In genomic region chr12:90945070-90945649, GRCh38 we compare ENCODE assay signal across 9 cellular contexts. TPM values are rescaled to one million over a fixed set of nuclear protein-coding genes. Genes with fewer than 3 reads are reported as not detected.
DNase-seq lines count a peak whose midpoint lies in the region; ATAC-seq, FAIRE-seq and TF ChIP-seq lines count a peak whose summit lies in the region.
"Had no signal": no experiment of that assay in that cellular context is flagged by ENCODE, and none has a peak within 500 bp of the region (broad histone marks: within the 10 kb centered on the region; RNA-seq: fewer than 3 reads in every experiment).

No MANE protein-coding gene starts in this region.

- no peaks in the 10 kb centered on the region for H3K9me3 ChIP-seq in HepG2 (ENCODE audit: low read length)

- ATAC-seq in HG02588 (IDR thresholded peaks at IDR 0.05; ENCODE audit: unreplicated experiment) (peak; percentile 79), HepG2 (peak; percentile 69)

- H3K36me3 Mint-ChIP-seq in activated CD4-positive, alpha-beta memory T cell treated with anti-CD3 and anti-CD28 coated beads for 36 hours: no peaks in the 10 kb centered on the region
- H3K36me3 Mint-ChIP-seq: activated naive CD8-positive, alpha-beta T cell treated with anti-CD3 and anti-CD28 coated beads, Interleukin-2, amount 10 ng/mL, durations not matched to agents 7 days and 5 days had no signal

- peak; percentile 41 for TF ChIP-seq CTCF in HepG2 (CRISPR knock-in tag; IDR thresholded peaks at IDR 0.05)

- intact Hi-C loops in HepG2 (cut with micrococcal nuclease; ENCODE audit: unreplicated experiment): no loop called here
- intact Hi-C loops in activated CD4-positive, alpha-beta memory T cell treated with anti-CD3 and anti-CD28 coated beads for 36 hours (cut with micrococcal nuclease): loop anchor here (1.0 to 10.0 kb wide), 4 partner anchors 14 to 1400 kb away; no protein-coding TSS in a partner anchor

- H4K20me1 ChIP-seq in HepG2 (ENCODE audit: insufficient read depth, low read length): no peaks in the 10 kb centered on the region

- in situ Hi-C loops in HepG2 (cut with HindIII; ENCODE audit: extremely low pct_ligation_motif_present, low pct_unique_long_range_greater_than_20kb): no loop called here

- no peaks in the 10 kb centered on the region for H3K4me1 ChIP-seq in HepG2 (ENCODE audit: insufficient read depth, low read length)

- no peaks in the 10 kb centered on the region for H3K27me3 ChIP-seq in HepG2 (ENCODE audit: control insufficient read depth in 1 of 2, insufficient read depth in 2 of 2, low read length in 2 of 2)

- no peak for TF ChIP-seq RAD21 in HepG2 (CRISPR knock-in tag; IDR thresholded peaks at IDR 0.05)

- no peaks in the 10 kb centered on the region for H3K4me1 Mint-ChIP-seq in activated CD4-positive, alpha-beta memory T cell treated with anti-CD3 and anti-CD28 coated beads for 36 hours (ENCODE audit: low read depth)
- H3K4me1 Mint-ChIP-seq: activated naive CD8-positive, alpha-beta T cell treated with anti-CD3 and anti-CD28 coated beads, Interleukin-2, amount 10 ng/mL, durations not matched to agents 7 days and 5 days had no signal

- H3K4me2 ChIP-seq in HepG2 (ENCODE audit: low read depth, low read length): no peak overlapping the region

- H3K9me3 Mint-ChIP-seq in activated CD4-positive, alpha-beta memory T cell treated with anti-CD3 and anti-CD28 coated beads for 36 hours: no peaks in the 10 kb centered on the region
- H3K9me3 Mint-ChIP-seq: activated naive CD8-positive, alpha-beta T cell treated with anti-CD3 and anti-CD28 coated beads, Interleukin-2, amount 10 ng/mL, durations not matched to agents 7 days and 5 days had no signal

- H3K79me2 ChIP-seq in HepG2 (ENCODE audit: insufficient read depth, low read length): no peaks in the 10 kb centered on the region

- DNase-seq in SIG-M5 treated with dmso at 0.1 percent for 504 hours (lab: John Stamatoyannopoulos, UW; ENCODE audit: unreplicated experiment): peak; percentile 52
- no peak for DNase-seq in SIG-M5 (lab: John Stamatoyannopoulos, UW)
- DNase-seq in NCI-H1105 treated with DMSO at 0.1 percent for 48 hours (lab: John Stamatoyannopoulos, UW): peak; percentile 70
- peak; percentile 48 for DNase-seq in amniotic stem cell (lab: John Stamatoyannopoulos, UW)
- DNase-seq in HepG2 (ENCODE audit: low spot score): peak; percentile 29
- DNase-seq in cortex of kidney (lab: John Stamatoyannopoulos, UW): no peak
- DNase-seq in activated CD4-positive, alpha-beta memory T cell treated with anti-CD3 and anti-CD28 coated beads for 36 hours: no peak
- DNase-seq: activated naive CD8-positive, alpha-beta T cell treated with anti-CD3 and anti-CD28 coated beads, Interleukin-2, amount 10 ng/mL, durations not matched to agents 7 days and 5 days had no signal

- no peak overlapping the region for H3K27ac ChIP-seq in HepG2 (ENCODE audit: extremely low read length, insufficient read depth, low read length)

- POLR2A ChIA-PET in HepG2 (lab: Yijun Ruan, JAX): no interaction called here
- POLR2A ChIA-PET in activated CD4-positive, alpha-beta memory T cell treated with anti-CD3 and anti-CD28 coated beads for 36 hours (lab: Charles Lee): no interaction called here

- no peaks in the 10 kb centered on the region for H3K36me3 ChIP-seq in HepG2 (replicated peaks in 1 of 2; ENCODE audit: control insufficient read depth in 1 of 2, insufficient read depth in 2 of 2, low read length in 2 of 2)

- H3K4me3 Mint-ChIP-seq in activated CD4-positive, alpha-beta memory T cell treated with anti-CD3 and anti-CD28 coated beads for 36 hours: no peak overlapping the region
- H3K4me3 Mint-ChIP-seq: activated naive CD8-positive, alpha-beta T cell treated with anti-CD3 and anti-CD28 coated beads, Interleukin-2, amount 10 ng/mL, durations not matched to agents 7 days and 5 days had no signal

- no TSS peak for BruUV-seq in HepG2 (replicated peaks; lab: Mats Ljungman, UMichigan)

- H3K27ac Mint-ChIP-seq in activated CD4-positive, alpha-beta memory T cell treated with anti-CD3 and anti-CD28 coated beads for 36 hours: no peak overlapping the region
- H3K27ac Mint-ChIP-seq: activated naive CD8-positive, alpha-beta T cell treated with anti-CD3 and anti-CD28 coated beads, Interleukin-2, amount 10 ng/mL, durations not matched to agents 7 days and 5 days had no signal

- CTCF ChIA-PET in HepG2 (lab: Yijun Ruan, JAX; ENCODE audit: low intra/inter-chr PET ratio, low total read pairs): interaction anchor here (1.7 kb wide), 1 partner anchor 14 kb away, joined by 11 read pairs; no protein-coding TSS in a partner anchor
- CTCF ChIA-PET in activated CD4-positive, alpha-beta memory T cell treated with anti-CD3 and anti-CD28 coated beads for 36 hours (lab: Charles Lee): interaction anchor here (0.5 to 3.0 kb wide), 9 partner anchors 14 to 1779 kb away, joined by 3 to 18 read pairs (median 4); no protein-coding TSS in a partner anchor

- no peak for TF ChIP-seq POLR2A in HepG2 (IDR thresholded peaks at IDR 0.05; ENCODE audit: insufficient read depth in 1 of 2, low read depth in 2 of 2, low read length in 2 of 2)

- TF ChIP-seq EP300 in HepG2 (IDR thresholded peaks at IDR 0.05; ENCODE audit: low read depth in 2 of 2, low read length in 2 of 2) (no peak), HepG2 (CRISPR knock-in tag; IDR thresholded peaks at IDR 0.05; ENCODE audit: borderline replicate concordance) (no peak)

- no peak overlapping the region for H3K4me3 ChIP-seq in HepG2 (replicated peaks in 1 of 3; ENCODE audit: insufficient read depth in 1 of 3, low read depth in 2 of 3, low read length in 3 of 3)

- no peaks in the 10 kb centered on the region for H3K27me3 Mint-ChIP-seq in activated CD4-positive, alpha-beta memory T cell treated with anti-CD3 and anti-CD28 coated beads for 36 hours

- H2AFZ ChIP-seq in HepG2 (ENCODE audit: low read length): no peak overlapping the region

- no peak overlapping the region for H3K9ac ChIP-seq in HepG2 (ENCODE audit: insufficient read depth, low read depth, low read length)

- 0% methylated on average over 1 of the region's 1 CpG for WGBS in HepG2 (ENCODE audit: low lambda C conversion rate)

- no peak for FAIRE-seq in HepG2 (lab: Jason Lieb, UNC)

TF ChIP-seq in HepG2, 621 proteins besides CTCF, POLR2A, EP300 and RAD21 (continues in another document):
- 0 out of 2 replicates have a peak, but pooled peaks have one; percentile 23 for TF ChIP-seq MIXL1 (CRISPR knock-in tag; IDR thresholded peaks at IDR 0.05)
- TF ChIP-seq MYNN (CRISPR knock-in tag; IDR thresholded peaks at IDR 0.05; ENCODE audit: low read depth): no peak

RNA-seq across cellular contexts. Expression of gene CCER1, which starts 9.8 kb away (rescaled TPM):
- total RNA-seq in HepG2 (2016; rRNA removed; fragmentation: Illumina TruSeq; extraction: Trizol): not detected in 2 replicates
- total RNA-seq in HepG2 (2016; cell fraction: cytosol; rRNA removed; fragmentation: Illumina TruSeq; extraction: Trizol; ENCODE audit: low read depth): not detected in 2 replicates
- not detected in 2 replicates for total RNA-seq in HepG2 (2016; cell fraction: insoluble cytoplasmic fraction; rRNA removed; fragmentation: Illumina TruSeq; extraction: Trizol)
- total RNA-seq in HepG2 (2016; cell fraction: membrane; rRNA removed; fragmentation: Illumina TruSeq; extraction: Trizol): not detected in 2 replicates
- total RNA-seq in HepG2 (2016; cell fraction: nucleus; rRNA removed; fragmentation: Illumina TruSeq; extraction: Trizol): not detected in 2 replicates
- not detected in 2 replicates for polyA plus RNA-seq in HepG2 (2011; rRNA removed)
- polyA plus RNA-seq in HepG2 (2011; cell fraction: cytosol; rRNA removed): not detected in 2 replicates
- polyA plus RNA-seq in HepG2 (2011; cell fraction: nucleus; rRNA removed): not detected in 2 replicates
- not detected in 2 replicates for polyA plus RNA-seq in HepG2 (2012)
- not detected in 2 replicates for polyA plus RNA-seq in HepG2 (2016; cell fraction: cytosol; fragmentation: Illumina TruSeq; extraction: Trizol; ENCODE audit: low read depth)
- polyA plus RNA-seq in HepG2 (2016; cell fraction: insoluble cytoplasmic fraction; fragmentation: Illumina TruSeq; extraction: Trizol; ENCODE audit: low read depth): not detected in 2 replicates
- polyA plus RNA-seq in HepG2 (2016; cell fraction: membrane; fragmentation: Illumina TruSeq; extraction: Trizol; ENCODE audit: low read depth): not detected in 2 replicates
- not detected in 2 replicates for polyA plus RNA-seq in HepG2 (2016; cell fraction: nucleus; fragmentation: Illumina TruSeq; extraction: Trizol; ENCODE audit: insufficient read depth, low read depth)
- polyA minus RNA-seq in HepG2 (2011; rRNA and poly(A)+ RNA removed; ENCODE audit: low replicate concordance): not detected in 2 replicates
- polyA minus RNA-seq in HepG2 (2011; cell fraction: cytosol; rRNA and poly(A)+ RNA removed): not detected in 2 replicates
- not detected in 2 replicates for polyA minus RNA-seq in HepG2 (2011; cell fraction: nucleus; rRNA and poly(A)+ RNA removed)
- not detected for total RNA-seq in activated CD4-positive, alpha-beta memory T cell treated with anti-CD3 and anti-CD28 coated beads for 36 hours
- total RNA-seq: activated naive CD8-positive, alpha-beta T cell treated with anti-CD3 and anti-CD28 coated beads, Interleukin-2, amount 10 ng/mL, durations not matched to agents 7 days and 5 days had no signal

RNA-seq across cellular contexts. Expression of gene EPYC, which starts 59.6 kb away (rescaled TPM):
- not detected in 2 replicates for total RNA-seq in HepG2 (2016; rRNA removed; fragmentation: Illumina TruSeq; extraction: Trizol)
- total RNA-seq in HepG2 (2016; cell fraction: cytosol; rRNA removed; fragmentation: Illumina TruSeq; extraction: Trizol; ENCODE audit: low read depth): not detected in 2 replicates
- not detected in 2 replicates for total RNA-seq in HepG2 (2016; cell fraction: insoluble cytoplasmic fraction; rRNA removed; fragmentation: Illumina TruSeq; extraction: Trizol)
- total RNA-seq in HepG2 (2016; cell fraction: membrane; rRNA removed; fragmentation: Illumina TruSeq; extraction: Trizol): not detected in 2 replicates
- not detected in 2 replicates for total RNA-seq in HepG2 (2016; cell fraction: nucleus; rRNA removed; fragmentation: Illumina TruSeq; extraction: Trizol)
- polyA plus RNA-seq in HepG2 (2011; rRNA removed): not detected in 2 replicates
- polyA plus RNA-seq in HepG2 (2011; cell fraction: cytosol; rRNA removed): not detected in 2 replicates
- polyA plus RNA-seq in HepG2 (2011; cell fraction: nucleus; rRNA removed): not detected in 2 replicates
- not detected in 2 replicates for polyA plus RNA-seq in HepG2 (2012)
- not detected in 2 replicates for polyA plus RNA-seq in HepG2 (2016; cell fraction: cytosol; fragmentation: Illumina TruSeq; extraction: Trizol; ENCODE audit: low read depth)
- not detected in 2 replicates for polyA plus RNA-seq in HepG2 (2016; cell fraction: insoluble cytoplasmic fraction; fragmentation: Illumina TruSeq; extraction: Trizol; ENCODE audit: low read depth)
- not detected in 2 replicates for polyA plus RNA-seq in HepG2 (2016; cell fraction: membrane; fragmentation: Illumina TruSeq; extraction: Trizol; ENCODE audit: low read depth)
- polyA plus RNA-seq in HepG2 (2016; cell fraction: nucleus; fragmentation: Illumina TruSeq; extraction: Trizol; ENCODE audit: insufficient read depth, low read depth): not detected in 2 replicates
- polyA minus RNA-seq in HepG2 (2011; rRNA and poly(A)+ RNA removed; ENCODE audit: low replicate concordance): not detected in 2 replicates
- not detected in 2 replicates for polyA minus RNA-seq in HepG2 (2011; cell fraction: cytosol; rRNA and poly(A)+ RNA removed)
- polyA minus RNA-seq in HepG2 (2011; cell fraction: nucleus; rRNA and poly(A)+ RNA removed): not detected in 2 replicates
- not detected for total RNA-seq in activated CD4-positive, alpha-beta memory T cell treated with anti-CD3 and anti-CD28 coated beads for 36 hours
- total RNA-seq: activated naive CD8-positive, alpha-beta T cell treated with anti-CD3 and anti-CD28 coated beads, Interleukin-2, amount 10 ng/mL, durations not matched to agents 7 days and 5 days had no signal

Comparison
In these comparisons a context has a peak if more than half of its experiments do, and no peak if none do; other contexts are left out.
1. DNase-seq: peak in SIG-M5 treated with dmso at 0.1 percent for 504 hours (single experiment), NCI-H1105 treated with DMSO at 0.1 percent for 48 hours (single experiment), amniotic stem cell (single experiment) and HepG2 (single experiment); none in SIG-M5 (single experiment), cortex of kidney (single experiment) and activated CD4-positive, alpha-beta memory T cell treated with anti-CD3 and anti-CD28 coated beads for 36 hours (single experiment).